Comparison of ENCODE assay signal across 8 cellular contexts in the genomic region with DNA sequence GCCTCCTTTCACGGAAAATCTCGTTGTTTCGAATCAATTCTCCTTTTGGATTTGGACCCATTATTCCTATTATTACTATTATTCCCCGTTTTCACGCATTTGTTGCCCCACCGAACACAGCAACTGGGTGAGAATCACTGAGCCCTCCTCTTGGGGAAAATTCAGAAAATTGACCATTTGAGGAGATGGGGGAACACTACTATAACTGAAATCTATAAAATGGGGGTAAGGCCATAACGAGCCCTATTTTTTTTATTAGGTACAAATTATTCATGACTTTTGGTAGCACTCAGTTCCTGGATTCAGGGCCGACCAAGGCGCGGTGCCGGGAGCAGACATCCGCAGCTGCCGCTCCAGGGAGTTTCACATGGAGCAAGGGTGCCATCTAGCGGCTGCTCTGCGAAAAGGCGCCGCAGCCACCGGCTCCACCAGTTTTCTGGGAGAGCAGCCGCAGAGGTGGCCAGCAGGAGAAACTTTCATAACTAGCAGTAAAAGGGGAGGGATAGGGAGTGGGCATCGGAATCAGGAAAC.
DNase-seq lines count a peak whose midpoint lies in the region; ATAC-seq and FAIRE-seq lines count a peak whose summit lies in the region.

No MANE protein-coding gene starts in this region.

- FAIRE-seq in A204.1 (lab: Jason Lieb, UNC): peak; percentile 82

- ATAC-seq in GM18909 (IDR thresholded peaks at IDR 0.05; ENCODE audit: poor library complexity, unreplicated experiment) (peak; percentile 54), GM21381 (IDR thresholded peaks at IDR 0.05; ENCODE audit: unreplicated experiment) (no peak)

- DNase-seq in NCI-H510A (lab: John Stamatoyannopoulos, UW): peak; percentile 80
- DNase-seq in activated CD4-positive, alpha-beta T cell treated with anti-CD3 and anti-CD28 coated beads for 4 hours: peak; percentile 76 to 86
- peak; percentile 80 for DNase-seq in cerebellar cortex (ENCODE audit: low spot score)
- DNase-seq in left kidney (ENCODE audit: low read depth, low spot score): peak; percentile 96
- peak; percentile 81 for DNase-seq in stimulated activated CD4-positive, alpha-beta T cell treated with anti-CD3 and anti-CD28 coated beads, Interleukin-1b, Interleukin-23, amount 100 ng/mL, for 48 hours
